ENCODE assay signal across 29 cellular contexts in the genomic region with DNA sequence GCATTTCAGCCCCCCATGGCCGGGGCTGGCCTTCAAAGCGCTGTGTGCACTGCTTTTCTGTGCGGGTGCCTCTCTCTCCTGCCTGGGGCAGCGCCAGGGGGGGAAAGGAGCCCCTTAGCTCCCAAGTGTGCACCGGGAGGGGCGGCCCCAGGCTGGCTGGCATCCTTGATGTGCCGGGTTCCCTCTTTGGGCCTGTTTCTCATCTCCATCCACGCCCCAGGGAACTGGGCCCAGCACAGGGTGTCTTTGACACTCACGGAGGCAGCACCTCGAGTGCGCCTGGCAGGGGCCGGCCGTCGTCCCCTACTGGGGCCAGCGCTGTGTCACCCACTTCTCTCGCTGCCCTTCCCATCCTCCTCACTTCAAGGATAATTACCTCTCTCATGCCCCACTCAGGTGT.
"Had no signal": no experiment of that assay in that cellular context is flagged by ENCODE, and none has a peak within 500 bp of the region (broad histone marks: within the 10 kb centered on the region; RNA-seq: fewer than 3 reads in every experiment).

No MANE protein-coding gene starts in this region.

- H3K4me1 ChIP-seq: esophagus muscularis mucosa, foreskin keratinocyte, gastrocnemius medialis had no signal

- H3K4me1 Mint-ChIP-seq: activated CD4-positive, alpha-beta T cell treated with anti-CD3 and anti-CD28 coated beads for 36 hours; activated CD4-positive, alpha-beta T cell treated with anti-CD3 and anti-CD28 coated beads, Interleukin-2, amount 10 ng/mL, durations not matched to agents 24 days and 14 days; activated CD8-positive, alpha-beta memory T cell treated with anti-CD3 and anti-CD28 coated beads, Interleukin-2, amount 10 ng/mL, durations not matched to agents 7 days and 5 days had no signal

- ATAC-seq: activated CD4-positive, alpha-beta T cell treated with anti-CD3 and anti-CD28 coated beads for 36 hours; activated CD8-positive, alpha-beta memory T cell treated with anti-CD3 and anti-CD28 coated beads, Interleukin-2, amount 10 ng/mL, durations not matched to agents 7 days and 5 days; activated CD8-positive, alpha-beta T cell treated with anti-CD3 and anti-CD28 coated beads, Interleukin-2, amount 10 ng/mL, durations not matched to agents 7 days and 5 days; effector memory CD8-positive, alpha-beta T cell; foreskin keratinocyte; gastrocnemius medialis had no signal

- H3K36me3 Mint-ChIP-seq: activated CD4-positive, alpha-beta memory T cell treated with anti-CD3 and anti-CD28 coated beads for 36 hours; activated CD8-positive, alpha-beta memory T cell treated with anti-CD3 and anti-CD28 coated beads, Interleukin-2, amount 10 ng/mL, durations not matched to agents 7 days and 5 days; activated naive CD8-positive, alpha-beta T cell had no signal

- DNase-seq: activated CD4-positive, alpha-beta memory T cell treated with anti-CD3 and anti-CD28 coated beads for 36 hours; activated CD4-positive, alpha-beta T cell treated with anti-CD3 and anti-CD28 coated beads for 36 hours; activated CD4-positive, alpha-beta T cell treated with anti-CD3 and anti-CD28 coated beads, Interleukin-2, amount 10 ng/mL, durations not matched to agents 24 days and 14 days; activated CD4-positive, CD25-positive, alpha-beta regulatory T cell; activated CD4-positive, CD25-positive, alpha-beta regulatory T cell treated with anti-CD3 and anti-CD28 coated beads, Interleukin-2, amount 50 U/mL, for 72 hours; activated CD8-positive, alpha-beta memory T cell treated with anti-CD3 and anti-CD28 coated beads, Interleukin-2, amount 10 ng/mL, durations not matched to agents 7 days and 5 days; activated CD8-positive, alpha-beta memory T cell treated with anti-CD3 and anti-CD28 coated beads, Interleukin-2, amount 50 U/mL, for 4 hours; activated CD8-positive, alpha-beta T cell treated with anti-CD3 and anti-CD28 coated beads, Interleukin-2, amount 10 ng/mL, durations not matched to agents 7 days and 5 days; activated gamma-delta T cell treated with Interleukin-2 at 50 U/mL for 16 hours; activated naive CD4-positive, alpha-beta T cell treated with anti-CD3 and anti-CD28 coated beads, Interleukin-2, amount 50 U/mL, for 16 hours; activated naive CD4-positive, alpha-beta T cell treated with Interleukin-2 at 50 U/mL for 16 hours; activated T-cell treated with anti-CD3 and anti-CD28 coated beads, Interleukin-2, amount 50 U/mL, for 1 hour; activated T-cell treated with anti-CD3 and anti-CD28 coated beads, Interleukin-2, amount 50 U/mL, for 48 hours; amniotic stem cell; anterior cingulate cortex; brain microvascular endothelial cell; caudate nucleus; cortex of kidney; dermis blood vessel endothelial cell; effector CD4-positive, alpha-beta T cell; effector memory CD8-positive, alpha-beta T cell; erythroblast; foreskin keratinocyte; gastrocnemius medialis; T-helper 2 cell had no signal

- H3K27ac ChIP-seq: brain microvascular endothelial cell, esophagus muscularis mucosa, foreskin keratinocyte, gastrocnemius medialis had no signal

- H3K4me3 Mint-ChIP-seq: activated CD4-positive, alpha-beta memory T cell treated with anti-CD3 and anti-CD28 coated beads for 36 hours; activated CD4-positive, alpha-beta T cell treated with anti-CD3 and anti-CD28 coated beads for 36 hours; activated CD4-positive, alpha-beta T cell treated with anti-CD3 and anti-CD28 coated beads, Interleukin-2, amount 10 ng/mL, durations not matched to agents 24 days and 14 days; activated CD8-positive, alpha-beta memory T cell treated with anti-CD3 and anti-CD28 coated beads, Interleukin-2, amount 10 ng/mL, durations not matched to agents 7 days and 5 days; activated CD8-positive, alpha-beta T cell treated with anti-CD3 and anti-CD28 coated beads, Interleukin-2, amount 10 ng/mL, durations not matched to agents 7 days and 5 days; activated naive CD8-positive, alpha-beta T cell; activated T-helper 1 cell treated with anti-CD3 and anti-CD28 coated beads, Interleukin-12 subunit alpha, Interleukin-12 subunit beta, Interleukin-2, Interleukin-4 antibody, amounts not matched to agents 30 ng/mL and 10 ng/mL and 1 ng/mL, durations not matched to agents 14 hours and 24 hours and 36 hours; effector memory CD8-positive, alpha-beta T cell had no signal

- H3K4me3 ChIP-seq: esophagus muscularis mucosa, gastrocnemius medialis had no signal

- H3K9me3 Mint-ChIP-seq: activated CD4-positive, alpha-beta memory T cell treated with anti-CD3 and anti-CD28 coated beads for 36 hours; activated CD4-positive, alpha-beta T cell treated with anti-CD3 and anti-CD28 coated beads, Interleukin-2, amount 10 ng/mL, durations not matched to agents 24 days and 14 days; activated T-helper 1 cell treated with anti-CD3 and anti-CD28 coated beads, Interleukin-12 subunit alpha, Interleukin-12 subunit beta, Interleukin-2, Interleukin-4 antibody, amounts not matched to agents 30 ng/mL and 10 ng/mL and 1 ng/mL, durations not matched to agents 14 hours and 24 hours and 36 hours; activated T-helper 2 cell treated with anti-CD3 and anti-CD28 coated beads, Interferon-gamma antibody, Interleukin-2, Interleukin-4, amounts not matched to agents 10 μg/mL and 5 μg/mL and 100 μg/mL, durations not matched to agents 14 hours and 24 hours and 36 hours; effector memory CD8-positive, alpha-beta T cell had no signal

- H3K27ac Mint-ChIP-seq: activated CD4-positive, alpha-beta memory T cell treated with anti-CD3 and anti-CD28 coated beads for 36 hours; activated CD4-positive, alpha-beta T cell treated with anti-CD3 and anti-CD28 coated beads for 36 hours; activated CD4-positive, alpha-beta T cell treated with anti-CD3 and anti-CD28 coated beads, Interleukin-2, amount 10 ng/mL, durations not matched to agents 24 days and 14 days; activated CD8-positive, alpha-beta memory T cell treated with anti-CD3 and anti-CD28 coated beads, Interleukin-2, amount 10 ng/mL, durations not matched to agents 7 days and 5 days; activated CD8-positive, alpha-beta T cell treated with anti-CD3 and anti-CD28 coated beads, Interleukin-2, amount 10 ng/mL, durations not matched to agents 7 days and 5 days; activated naive CD8-positive, alpha-beta T cell; activated T-helper 1 cell treated with anti-CD3 and anti-CD28 coated beads, Interleukin-12 subunit alpha, Interleukin-12 subunit beta, Interleukin-2, Interleukin-4 antibody, amounts not matched to agents 30 ng/mL and 10 ng/mL and 1 ng/mL, durations not matched to agents 14 hours and 24 hours and 36 hours; activated T-helper 2 cell treated with anti-CD3 and anti-CD28 coated beads, Interferon-gamma antibody, Interleukin-2, Interleukin-4, amounts not matched to agents 10 μg/mL and 5 μg/mL and 100 μg/mL, durations not matched to agents 14 hours and 24 hours and 36 hours; effector memory CD8-positive, alpha-beta T cell had no signal

- H3K36me3 ChIP-seq: brain microvascular endothelial cell, esophagus muscularis mucosa, gastrocnemius medialis had no signal

- H3K27me3 Mint-ChIP-seq: activated CD4-positive, alpha-beta memory T cell treated with anti-CD3 and anti-CD28 coated beads for 36 hours; activated CD4-positive, alpha-beta T cell treated with anti-CD3 and anti-CD28 coated beads, Interleukin-2, amount 10 ng/mL, durations not matched to agents 24 days and 14 days; activated CD8-positive, alpha-beta memory T cell treated with anti-CD3 and anti-CD28 coated beads, Interleukin-2, amount 10 ng/mL, durations not matched to agents 7 days and 5 days; activated naive CD8-positive, alpha-beta T cell had no signal

- H3K27me3 ChIP-seq: brain microvascular endothelial cell, foreskin keratinocyte had no signal

- H3K9me3 ChIP-seq: esophagus muscularis mucosa, gastrocnemius medialis had no signal
